Comparison of ENCODE assay signal across 11 cellular contexts in the genomic region with DNA sequence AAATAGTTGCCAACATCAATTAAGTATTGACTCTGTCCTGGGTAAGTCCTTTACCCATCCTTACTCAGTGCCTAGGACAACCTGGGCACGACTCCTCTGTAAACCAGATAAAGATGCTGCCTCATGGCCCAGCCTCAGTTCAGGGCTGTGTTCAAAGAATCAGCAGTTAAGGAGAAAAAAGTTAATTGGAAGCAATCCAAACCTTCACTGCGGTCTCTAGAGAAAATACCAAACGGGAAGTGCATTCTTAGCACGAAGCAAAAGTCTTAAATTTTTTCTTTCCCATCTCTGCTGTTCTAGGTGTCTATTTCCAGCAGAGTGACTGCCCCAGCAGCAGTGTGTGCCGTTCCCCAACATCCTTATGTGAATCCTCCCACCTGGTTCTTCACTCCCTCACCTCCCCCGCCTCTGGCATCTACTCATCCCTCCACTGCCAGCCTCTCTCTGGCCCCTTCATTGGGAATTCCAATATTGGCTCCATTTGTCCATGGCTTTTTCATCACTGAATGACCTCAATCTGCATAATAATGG. TPM values are rescaled to one million over a fixed set of nuclear protein-coding genes. Genes with fewer than 3 reads are reported as not detected.
DNase-seq lines count a peak whose midpoint lies in the region; ATAC-seq and TF ChIP-seq lines count a peak whose summit lies in the region.
"Had no signal": no experiment of that assay in that cellular context is flagged by ENCODE, and none has a peak within 500 bp of the region (broad histone marks: within the 10 kb centered on the region; RNA-seq: fewer than 3 reads in every experiment).

No MANE protein-coding gene starts in this region.

- H3K27ac Mint-ChIP-seq in activated naive CD4-positive, alpha-beta T cell treated with anti-CD3 and anti-CD28 coated beads, Interleukin-2, amount 50 U/mL, for 72 hours: no peak overlapping the region

- TF ChIP-seq POLR2A in testis (IDR thresholded peaks at IDR 0.05): no peak

- no peaks in the 10 kb centered on the region for H3K27me3 ChIP-seq in testis

- intact Hi-C loops in testis (cut with DNase I; ENCODE audit: low total_unique reads): no loop called here

- 21 to 29% methylated on average over 6 of the region's 6 CpGs for WGBS in testis, 2 donors

- H3K4me3 ChIP-seq in testis: no peak overlapping the region
- H3K4me3 ChIP-seq: spleen had no signal

- no peak for DNase-seq in activated naive CD4-positive, alpha-beta T cell treated with anti-CD3 and anti-CD28 coated beads, Interleukin-2, amount 50 U/mL, for 72 hours (ENCODE audit: low spot score in 2 of 2)
- DNase-seq in occipital lobe (lab: John Stamatoyannopoulos, UW): peak; percentile 25
- DNase-seq in SHP77 (lab: John Stamatoyannopoulos, UW): no peak
- no peak for DNase-seq in testis
- no peak for DNase-seq in Ammon's horn (ENCODE audit: low spot score)

- no peak for TF ChIP-seq CTCF in testis (IDR thresholded peaks at IDR 0.05)

- no peaks in the 10 kb centered on the region for H3K9me3 Mint-ChIP-seq in activated naive CD4-positive, alpha-beta T cell treated with anti-CD3 and anti-CD28 coated beads, Interleukin-2, amount 50 U/mL, for 72 hours
- H3K9me3 Mint-ChIP-seq: central memory CD8-positive, alpha-beta T cell had no signal

- no peaks in the 10 kb centered on the region for H3K9me3 ChIP-seq in testis
- H3K9me3 ChIP-seq: spleen had no signal

- no peaks in the 10 kb centered on the region for H3K36me3 ChIP-seq in testis (ENCODE audit: low read depth, missing control alignments)
- H3K36me3 ChIP-seq: spleen had no signal

- peak; percentile 55 for ATAC-seq in GM18907 (IDR thresholded peaks at IDR 0.05; ENCODE audit: unreplicated experiment)
- ATAC-seq in HG03103 (IDR thresholded peaks at IDR 0.05; ENCODE audit: low read depth, unreplicated experiment): peak; percentile 77
- ATAC-seq in activated naive CD4-positive, alpha-beta T cell treated with anti-CD3 and anti-CD28 coated beads, Interleukin-2, amount 50 U/mL, for 72 hours: peak; percentile 44 to 49
- no peak for ATAC-seq in GM18517 (IDR thresholded peaks at IDR 0.05; ENCODE audit: unreplicated experiment)

- H3K36me3 Mint-ChIP-seq in activated naive CD4-positive, alpha-beta T cell treated with anti-CD3 and anti-CD28 coated beads, Interleukin-2, amount 50 U/mL, for 72 hours: no peaks in the 10 kb centered on the region

- peaks cover 9% of the 10 kb centered on the region for H3K4me1 ChIP-seq in testis

- H3K27ac ChIP-seq in testis: no peak overlapping the region
- H3K27ac ChIP-seq: spleen had no signal

RNA-seq across cellular contexts. Expression of gene KANK4, which starts 23.2 kb away (rescaled TPM):
- total RNA-seq in activated naive CD4-positive, alpha-beta T cell treated with anti-CD3 and anti-CD28 coated beads, Interleukin-2, amount 50 U/mL, for 72 hours: not detected
- total RNA-seq in occipital lobe (0.47 TPM), testis (1 to 10 TPM; 2.9 to 5.2 TPM)
- polyA plus RNA-seq in testis (ENCODE audit: insufficient read depth, low read depth, low replicate concordance): 2.4 TPM
- total RNA-seq: HT-29 had no signal
